16 cellular contexts compared by ENCODE assay signal in the genomic region with DNA sequence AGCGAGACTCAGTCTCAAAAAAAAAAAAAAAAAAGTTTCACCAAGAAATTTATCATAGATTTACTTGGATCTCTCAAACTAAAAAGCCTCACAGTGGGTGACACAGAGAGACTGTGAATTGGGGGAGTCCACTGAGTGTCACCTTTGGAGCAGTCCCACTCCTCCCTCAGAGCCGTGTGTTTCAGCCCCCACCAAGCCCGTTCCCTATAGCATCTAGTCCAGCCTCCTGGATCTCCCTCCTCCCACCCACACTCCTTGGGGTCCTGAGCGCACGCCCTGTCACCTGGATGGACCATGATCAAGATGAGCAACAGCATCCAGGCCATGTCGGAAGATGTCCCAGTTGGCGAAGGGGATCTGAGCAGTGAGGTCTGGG. TPM values are rescaled to one million over a fixed set of nuclear protein-coding genes. Genes with fewer than 3 reads are reported as not detected.
DNase-seq lines count a peak whose midpoint lies in the region; ATAC-seq lines count a peak whose summit lies in the region.
"Had no signal": no experiment of that assay in that cellular context is flagged by ENCODE, and none has a peak within 500 bp of the region (broad histone marks: within the 10 kb centered on the region; RNA-seq: fewer than 3 reads in every experiment).

No MANE protein-coding gene starts in this region.

- no peak overlapping the region for H4K91ac ChIP-seq in neuronal stem cell (ENCODE audit: low read depth, low read length, poor library complexity)

- H4K8ac ChIP-seq in neuronal stem cell (ENCODE audit: low read depth, low read length), result peak overlapping the region; percentile 23

- no peaks in the 10 kb centered on the region for H3K9me3 Mint-ChIP-seq in T-helper 2 cell treated with Interferon-gamma antibody and Interleukin-4, amounts not matched to agents 5 μg/mL and 100 μg/mL, for 36 hours
- H3K9me3 Mint-ChIP-seq in activated naive CD8-positive, alpha-beta T cell treated with anti-CD3 and anti-CD28 coated beads for 36 hours, result no peaks in the 10 kb centered on the region

- H3K4ac ChIP-seq in neuronal stem cell (ENCODE audit: low read length), result no peak overlapping the region

- no peaks in the 10 kb centered on the region for H3K36me3 ChIP-seq in neuronal stem cell (replicated peaks in 1 of 2; ENCODE audit: control insufficient read depth in 2 of 2, insufficient read depth in 2 of 2, low read length in 2 of 2)
- H3K36me3 ChIP-seq: brain microvascular endothelial cell had no signal

- H3K4me1 ChIP-seq in neuronal stem cell (ENCODE audit: control insufficient read depth in 2 of 2, insufficient read depth in 1 of 2, low read depth in 1 of 2, low read length in 2 of 2), result peaks cover 0 to 4% of the 10 kb centered on the region in 2 donors

- peak overlapping the region; percentile 25 for H2AK5ac ChIP-seq in neuronal stem cell (ENCODE audit: low read depth, low read length)

- no peaks in the 10 kb centered on the region for H3K27me3 Mint-ChIP-seq in T-helper 2 cell treated with Interferon-gamma antibody and Interleukin-4, amounts not matched to agents 5 μg/mL and 100 μg/mL, for 36 hours (ENCODE audit: low read depth)
- no peaks in the 10 kb centered on the region for H3K27me3 Mint-ChIP-seq in activated naive CD8-positive, alpha-beta T cell treated with anti-CD3 and anti-CD28 coated beads for 36 hours

- H3K4me3 Mint-ChIP-seq in T-helper 2 cell treated with Interferon-gamma antibody and Interleukin-4, amounts not matched to agents 5 μg/mL and 100 μg/mL, for 36 hours, result peak overlapping the region; percentile 75
- peak overlapping the region; percentile 76 for H3K4me3 Mint-ChIP-seq in activated naive CD8-positive, alpha-beta T cell treated with anti-CD3 and anti-CD28 coated beads for 36 hours

- peaks cover 0 to 4% of the 10 kb centered on the region in 2 donors for H3K9me3 ChIP-seq in neuronal stem cell (replicated peaks in 1 of 2; ENCODE audit: control insufficient read depth in 2 of 2, insufficient read depth in 1 of 2, low read depth in 1 of 2, low read length in 2 of 2)

- no peaks in the 10 kb centered on the region for H3K79me1 ChIP-seq in neuronal stem cell (ENCODE audit: low read depth, low read length)

- no peak overlapping the region for H2BK5ac ChIP-seq in neuronal stem cell (ENCODE audit: low read length)

- DNase-seq in T-helper 2 cell treated with Interferon-gamma antibody and Interleukin-4, amounts not matched to agents 5 μg/mL and 100 μg/mL, for 36 hours (ENCODE audit: low spot score), result no peak
- DNase-seq in T-helper 2 cell (no peak), neuronal stem cell (ENCODE audit: low spot score) (no peak), DMS79 treated with DMSO at 0.1 percent for 48 hours (lab: John Stamatoyannopoulos, UW) (no peak), NCI-H82 treated with DMSO at 0.1 percent for 48 hours (lab: John Stamatoyannopoulos, UW; ENCODE audit: unreplicated experiment) (no peak)
- DNase-seq in activated naive CD8-positive, alpha-beta T cell treated with anti-CD3 and anti-CD28 coated beads for 36 hours, result no peak
- DNase-seq in stimulated activated CD4-positive, alpha-beta T cell treated with anti-CD3 and anti-CD28 coated beads, Interleukin-4, amount 100 ng/mL, for 24 hours, result no peak
- DNase-seq: brain microvascular endothelial cell, dorsolateral prefrontal cortex, left cardiac atrium, NCI-H1694, RPMI8226 had no signal

- WGBS in neuronal stem cell (ENCODE audit: extremely low coverage in 2 of 2, insufficient read length in 2 of 2, insufficient replicate concordance in 1 of 2), 2 donors, result no CpG with 5 or more reads among the region's 7 CpGs

- peak; percentile 17 for ATAC-seq in HG03175 (IDR thresholded peaks at IDR 0.05; ENCODE audit: unreplicated experiment)

- peak overlapping the region; percentile 60 for H2BK12ac ChIP-seq in neuronal stem cell (ENCODE audit: low read length)

- peaks cover 11% of the 10 kb centered on the region for H3K36me3 Mint-ChIP-seq in T-helper 2 cell treated with Interferon-gamma antibody and Interleukin-4, amounts not matched to agents 5 μg/mL and 100 μg/mL, for 36 hours (ENCODE audit: low read depth)
- peaks cover 11% of the 10 kb centered on the region for H3K36me3 Mint-ChIP-seq in activated naive CD8-positive, alpha-beta T cell treated with anti-CD3 and anti-CD28 coated beads for 36 hours

- H3K27ac ChIP-seq in neuronal stem cell (replicated peaks; ENCODE audit: low read length), result no peak overlapping the region
- H3K27ac ChIP-seq: brain microvascular endothelial cell, dorsolateral prefrontal cortex had no signal

- no peak overlapping the region for H2AFZ ChIP-seq in neuronal stem cell (ENCODE audit: low read length)

- H3K23ac ChIP-seq in neuronal stem cell (ENCODE audit: low read depth, low read length, poor library complexity), result no peak overlapping the region

- H3K18ac ChIP-seq in neuronal stem cell (ENCODE audit: low read length), result peak overlapping the region; percentile 35

- peak overlapping the region; percentile 10 for H2BK15ac ChIP-seq in neuronal stem cell (ENCODE audit: low read length)

- H3K9ac ChIP-seq in neuronal stem cell (ENCODE audit: low read depth, low read length, poor library complexity), result no peak overlapping the region

- H3K4me3 ChIP-seq in neuronal stem cell (ENCODE audit: low read length in 2 of 2), result no peak overlapping the region
- H3K4me3 ChIP-seq: dorsolateral prefrontal cortex had no signal

- H3K27me3 ChIP-seq in neuronal stem cell (ENCODE audit: control insufficient read depth in 3 of 3, insufficient read depth in 3 of 3, low read depth in 1 of 3, low read length in 3 of 3), result peaks cover 0 to 11% (median 0%) of the 10 kb centered on the region in 3 experiments
- H3K27me3 ChIP-seq: brain microvascular endothelial cell, dorsolateral prefrontal cortex had no signal

- no peak overlapping the region for H3K14ac ChIP-seq in neuronal stem cell (ENCODE audit: low read length)

- peak overlapping the region; percentile 88 for H3K27ac Mint-ChIP-seq in T-helper 2 cell treated with Interferon-gamma antibody and Interleukin-4, amounts not matched to agents 5 μg/mL and 100 μg/mL, for 36 hours
- H3K27ac Mint-ChIP-seq in activated naive CD8-positive, alpha-beta T cell treated with anti-CD3 and anti-CD28 coated beads for 36 hours, result peak overlapping the region; percentile 89
- H3K27ac Mint-ChIP-seq: progenitor cell of endocrine pancreas had no signal

- peak overlapping the region; percentile 56 for H2BK120ac ChIP-seq in neuronal stem cell (ENCODE audit: low read depth, low read length)

- no peak overlapping the region for H3K4me2 ChIP-seq in neuronal stem cell (ENCODE audit: insufficient read depth, low read length, poor library complexity, severe bottlenecking)

- peaks cover 37% of the 10 kb centered on the region for H3K4me1 Mint-ChIP-seq in T-helper 2 cell treated with Interferon-gamma antibody and Interleukin-4, amounts not matched to agents 5 μg/mL and 100 μg/mL, for 36 hours (ENCODE audit: low read depth)
- H3K4me1 Mint-ChIP-seq in activated naive CD8-positive, alpha-beta T cell treated with anti-CD3 and anti-CD28 coated beads for 36 hours, result peaks cover 51% of the 10 kb centered on the region

RNA-seq across cellular contexts. Expression of gene NCR3, which starts 0.4 kb away (rescaled TPM):
- total RNA-seq in activated naive CD8-positive, alpha-beta T cell treated with anti-CD3 and anti-CD28 coated beads for 36 hours, result 10 to 100 TPM; 28.7 to 31.2 TPM
- polyA plus RNA-seq in neuronal stem cell (2013, experiment 1 of 2), result 0.08 TPM
- not detected for polyA plus RNA-seq in neuronal stem cell (2013, experiment 2 of 2)
- total RNA-seq: A172, fibroblast of lung, progenitor cell of endocrine pancreas had no signal
- polyA plus RNA-seq: fibroblast of lung had no signal

RNA-seq across cellular contexts. Expression of gene LST1, which starts 6.3 kb away (rescaled TPM):
- total RNA-seq in activated naive CD8-positive, alpha-beta T cell treated with anti-CD3 and anti-CD28 coated beads for 36 hours, result 10 to 100 TPM; 29.1 TPM
- 0.81 TPM for polyA plus RNA-seq in neuronal stem cell (2013, experiment 1 of 2)
- 0.73 TPM for polyA plus RNA-seq in neuronal stem cell (2013, experiment 2 of 2)
- total RNA-seq: A172, fibroblast of lung, progenitor cell of endocrine pancreas had no signal
- polyA plus RNA-seq: fibroblast of lung had no signal

RNA-seq across cellular contexts. Expression of gene LTB, which starts 10.2 kb away (rescaled TPM):
- 100 to 1,000 TPM; 273 TPM for total RNA-seq in activated naive CD8-positive, alpha-beta T cell treated with anti-CD3 and anti-CD28 coated beads for 36 hours
- 0.08 TPM for polyA plus RNA-seq in neuronal stem cell (2013, experiment 1 of 2)
- 0.18 TPM for polyA plus RNA-seq in neuronal stem cell (2013, experiment 2 of 2)
- total RNA-seq: A172, fibroblast of lung had no signal
- polyA plus RNA-seq: fibroblast of lung had no signal

RNA-seq across cellular contexts. Expression of gene TNF, which starts 17.0 kb away (rescaled TPM):
- total RNA-seq in activated naive CD8-positive, alpha-beta T cell treated with anti-CD3 and anti-CD28 coated beads for 36 hours, result 100 to 1,000 TPM; 114 to 115 TPM
- polyA plus RNA-seq in neuronal stem cell (2013, experiment 1 of 2), result 0.03 TPM
- polyA plus RNA-seq in neuronal stem cell (2013, experiment 2 of 2), result 0.01 TPM
- total RNA-seq: A172, fibroblast of lung, progenitor cell of endocrine pancreas had no signal
- polyA plus RNA-seq: fibroblast of lung had no signal

RNA-seq across cellular contexts. Expression of gene LTA, which starts 20.3 kb away (rescaled TPM):
- total RNA-seq in activated naive CD8-positive, alpha-beta T cell treated with anti-CD3 and anti-CD28 coated beads for 36 hours, result 100 to 1,000 TPM; 328 to 335 TPM
- polyA plus RNA-seq in neuronal stem cell (2013, experiment 1 of 2), result 0.07 TPM
- 0.07 TPM for polyA plus RNA-seq in neuronal stem cell (2013, experiment 2 of 2)
- total RNA-seq: A172, fibroblast of lung, left cardiac atrium, progenitor cell of endocrine pancreas had no signal
- polyA plus RNA-seq: fibroblast of lung had no signal
